ENCODE assay signal across 25 cellular contexts in the genomic region with DNA sequence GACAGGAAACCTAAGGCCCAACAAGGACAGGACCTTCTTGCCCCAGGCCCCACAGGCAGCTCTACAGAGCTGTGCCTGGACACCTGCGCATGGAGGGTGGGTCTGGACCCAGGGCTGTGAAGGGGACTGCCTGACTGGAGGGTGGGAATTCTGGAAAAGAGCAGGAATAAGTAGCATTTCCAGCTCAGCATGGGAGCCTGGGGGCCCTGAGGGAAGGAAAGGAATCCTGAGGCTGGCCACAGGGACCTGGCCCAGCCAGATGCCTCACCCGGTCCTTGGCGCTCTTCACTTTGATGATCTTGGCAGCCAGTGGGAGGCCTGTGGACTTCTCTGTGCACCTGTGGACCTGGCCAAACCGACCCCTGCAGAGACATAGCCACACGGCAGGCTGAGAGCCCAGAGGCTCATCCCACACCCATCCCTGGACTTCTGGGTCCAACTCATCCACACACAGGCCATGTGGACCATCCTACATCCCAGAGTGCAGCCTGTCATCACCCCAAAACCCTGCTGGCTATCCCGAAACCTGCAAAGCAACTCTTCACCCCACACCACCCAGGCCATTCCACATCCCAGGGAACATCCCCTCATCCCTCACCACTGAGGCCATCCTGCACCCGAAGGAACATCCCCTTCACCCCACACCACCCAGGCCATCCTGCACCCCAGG. TPM values are rescaled to one million over a fixed set of nuclear protein-coding genes. Genes with fewer than 3 reads are reported as not detected.
DNase-seq lines count a peak whose midpoint lies in the region; ATAC-seq and TF ChIP-seq lines count a peak whose summit lies in the region.
"Had no signal": no experiment of that assay in that cellular context is flagged by ENCODE, and none has a peak within 500 bp of the region (broad histone marks: within the 10 kb centered on the region; RNA-seq: fewer than 3 reads in every experiment).

No MANE protein-coding gene starts in this region.

- ATAC-seq in Right ventricle myocardium superior (ENCODE audit: poor library complexity) (no peak), right cardiac atrium (no peak)
- ATAC-seq in stimulated activated effector memory CD8-positive, alpha-beta T cell treated with anti-CD3 and anti-CD28 coated beads, Interleukin-12 subunit alpha, Interleukin-12 subunit beta, amount 100 ng/mL, for 72 hours = no peak
- ATAC-seq: CD8-positive, alpha-beta T cell; HCT116; PC-3 had no signal

- H3K4me3 Mint-ChIP-seq in osteocyte (ENCODE audit: unreplicated experiment) (no peak overlapping the region), CD14-positive monocyte (no peak overlapping the region)
- H3K4me3 Mint-ChIP-seq in stimulated activated effector memory CD8-positive, alpha-beta T cell treated with anti-CD3 and anti-CD28 coated beads, Interleukin-12 subunit alpha, Interleukin-12 subunit beta, amount 100 ng/mL, for 72 hours = no peak overlapping the region
- H3K4me3 Mint-ChIP-seq: CD8-positive, alpha-beta T cell had no signal

- H3K4me1 Mint-ChIP-seq in osteocyte (ENCODE audit: unreplicated experiment) (peaks cover 6% of the 10 kb centered on the region), CD14-positive monocyte (no peaks in the 10 kb centered on the region)
- H3K4me1 Mint-ChIP-seq in stimulated activated effector memory CD8-positive, alpha-beta T cell treated with anti-CD3 and anti-CD28 coated beads, Interleukin-12 subunit alpha, Interleukin-12 subunit beta, amount 100 ng/mL, for 72 hours = no peaks in the 10 kb centered on the region

- H3K27me3 ChIP-seq in cardiac muscle cell = no peaks in the 10 kb centered on the region
- no peaks in the 10 kb centered on the region for H3K27me3 ChIP-seq in right cardiac atrium (ENCODE audit: control insufficient read depth, insufficient read depth)
- H3K27me3 ChIP-seq: BLaER1 treated with 17β-estradiol and CSF1 and Interleukin-3, amounts not matched to agents 10 nM and 100 nM; MG63; SJSA1 had no signal

- intact Hi-C loops in Right ventricle myocardium superior (cut with DNase I) = no loop called here
- intact Hi-C loops in right cardiac atrium (cut with DNase I) = no loop called here
- intact Hi-C loops in CD14-positive monocyte (cut with micrococcal nuclease) = no loop called here

- H3K36me3 ChIP-seq in cardiac muscle cell = peaks cover 50% of the 10 kb centered on the region
- H3K36me3 ChIP-seq: BLaER1 treated with 17β-estradiol and CSF1 and Interleukin-3, amounts not matched to agents 10 nM and 100 nM; MG63; SJSA1 had no signal

- H3K27ac ChIP-seq in cardiac muscle cell (peak overlapping the region; percentile 76), right cardiac atrium (ENCODE audit: low read length) (peak overlapping the region; percentile 48)
- H3K27ac ChIP-seq: BLaER1 treated with 17β-estradiol and CSF1 and Interleukin-3, amounts not matched to agents 10 nM and 100 nM; SJSA1 had no signal

- no peaks in the 10 kb centered on the region for H3K36me3 Mint-ChIP-seq in osteocyte (ENCODE audit: unreplicated experiment)
- H3K36me3 Mint-ChIP-seq in CD14-positive monocyte = peaks cover 0 to 2% of the 10 kb centered on the region in 2 donors
- H3K36me3 Mint-ChIP-seq in stimulated activated effector memory CD8-positive, alpha-beta T cell treated with anti-CD3 and anti-CD28 coated beads, Interleukin-12 subunit alpha, Interleukin-12 subunit beta, amount 100 ng/mL, for 72 hours = peaks cover 6% of the 10 kb centered on the region
- H3K36me3 Mint-ChIP-seq: CD8-positive, alpha-beta T cell had no signal

- H3K4me3 ChIP-seq in cardiac muscle cell = no peak overlapping the region
- no peak overlapping the region for H3K4me3 ChIP-seq in right cardiac atrium (ENCODE audit: low read length)
- H3K4me3 ChIP-seq: BLaER1 treated with 17β-estradiol and CSF1 and Interleukin-3, amounts not matched to agents 10 nM and 100 nM; MG63; SJSA1 had no signal

- H3K27me3 Mint-ChIP-seq in osteocyte (ENCODE audit: unreplicated experiment) (no peaks in the 10 kb centered on the region), CD14-positive monocyte (ENCODE audit: low read depth in 3 of 3) (peaks cover 0 to 1% (median 0%) of the 10 kb centered on the region in 3 donors)

- H3K9me3 Mint-ChIP-seq in osteocyte (ENCODE audit: unreplicated experiment) = peaks cover 4% of the 10 kb centered on the region
- peaks cover 0 to 12% (median 4%) of the 10 kb centered on the region in 7 donors for H3K9me3 Mint-ChIP-seq in CD14-positive monocyte
- H3K9me3 Mint-ChIP-seq in stimulated activated effector memory CD8-positive, alpha-beta T cell treated with anti-CD3 and anti-CD28 coated beads, Interleukin-12 subunit alpha, Interleukin-12 subunit beta, amount 100 ng/mL, for 72 hours = no peaks in the 10 kb centered on the region

- no peaks in the 10 kb centered on the region for H3K9me3 ChIP-seq in cardiac muscle cell (ENCODE audit: low read depth)
- no peaks in the 10 kb centered on the region for H3K9me3 ChIP-seq in right cardiac atrium (ENCODE audit: control insufficient read depth, low read length)
- H3K9me3 ChIP-seq: Caco-2, MG63, SJSA1 had no signal

- 84% methylated on average over 7 of the region's 7 CpGs for WGBS in right cardiac atrium

- DNase-seq in cardiac muscle cell (ENCODE audit: low read depth in 1 of 2, low spot score in 1 of 2) (no peak), Right ventricle myocardium superior (no peak), AG20443 (ENCODE audit: low spot score) (peak; percentile 6), right cardiac atrium (no peak), osteocyte (ENCODE audit: extremely low spot score, unreplicated experiment) (peak; percentile 77), CD14-positive monocyte (ENCODE audit: low spot score) (no peak), A172 (ENCODE audit: low spot score) (no peak)
- DNase-seq in stimulated activated effector memory CD8-positive, alpha-beta T cell treated with anti-CD3 and anti-CD28 coated beads, Interleukin-12 subunit alpha, Interleukin-12 subunit beta, amount 100 ng/mL, for 72 hours (ENCODE audit: low spot score in 2 of 2) = no peak
- DNase-seq: AML-193; Caco-2; CD8-positive, alpha-beta T cell; DMS79 treated with DMSO at 0.1 percent for 48 hours; KG1; MG63; NCI-H1105 treated with DMSO at 0.1 percent for 48 hours; NCI-H146; NCI-H1930; NCI-H2107; NCI-H446; NCI-H524 treated with DMSO at 0.1 percent for 48 hours; NCI-H774; PC-3 had no signal

- H3K4me1 ChIP-seq in cardiac muscle cell (ENCODE audit: low read depth) (peaks cover 4% of the 10 kb centered on the region), right cardiac atrium (ENCODE audit: control insufficient read depth, insufficient read depth, low read length) (no peaks in the 10 kb centered on the region)
- H3K4me1 ChIP-seq: Caco-2 had no signal

- no peak overlapping the region for H3K27ac Mint-ChIP-seq in osteocyte (ENCODE audit: unreplicated experiment)
- no peak overlapping the region for H3K27ac Mint-ChIP-seq in CD14-positive monocyte
- H3K27ac Mint-ChIP-seq in stimulated activated effector memory CD8-positive, alpha-beta T cell treated with anti-CD3 and anti-CD28 coated beads, Interleukin-12 subunit alpha, Interleukin-12 subunit beta, amount 100 ng/mL, for 72 hours = no peak overlapping the region
- H3K27ac Mint-ChIP-seq: CD8-positive, alpha-beta T cell had no signal

- TF ChIP-seq CTCF in cardiac muscle cell (IDR thresholded peaks at IDR 0.05; ENCODE audit: low read depth, low read length) (no peak), osteocyte (IDR thresholded peaks at IDR 0.05) (no peak), CD14-positive monocyte (IDR thresholded peaks at IDR 0.05) (no peak)

RNA-seq across cellular contexts. Expression of gene MYLK3, which starts 18.7 kb away (rescaled TPM):
- 203 and 211 TPM in 2 replicates for total RNA-seq in cardiac muscle cell
- polyA plus RNA-seq in cardiac muscle cell = 57.5 and 57.8 TPM in 2 replicates
- 304 TPM for total RNA-seq in Right ventricle myocardium superior
- total RNA-seq in right cardiac atrium = 100 to 1,000 TPM; 285 to 543 (median 321) TPM
- 143 TPM for polyA plus RNA-seq in right cardiac atrium
- 0.24 and 0.42 TPM in 2 replicates for total RNA-seq in osteocyte
- not detected for polyA plus RNA-seq in CD14-positive monocyte
- 0.69 and 1.00 TPM in 2 replicates for total RNA-seq in A172 (2014; rRNA removed; shearing (Covaris generic))
- total RNA-seq: CD8-positive, alpha-beta T cell had no signal

RNA-seq across cellular contexts. Expression of gene ORC6, which starts 40.0 kb away (rescaled TPM):
- total RNA-seq in cardiac muscle cell (19.1 and 32.6 TPM in 2 replicates), Right ventricle myocardium superior (1.9 TPM), right cardiac atrium (1 to 10 TPM; 2.5 to 7.2 (median 4.6) TPM), osteocyte (8.5 and 8.8 TPM in 2 replicates)
- polyA plus RNA-seq in cardiac muscle cell (35.5 and 59.3 TPM in 2 replicates), right cardiac atrium (3.1 TPM), CD14-positive monocyte (under 1 TPM; 0.21 to 0.31 TPM)
- total RNA-seq in A172 (2014; rRNA removed; shearing (Covaris generic)) = 65.1 and 72.3 TPM in 2 replicates

RNA-seq across cellular contexts. Expression of gene VPS35, which starts 40.5 kb away (rescaled TPM):
- total RNA-seq in cardiac muscle cell (58.9 and 63.2 TPM in 2 replicates), Right ventricle myocardium superior (89.0 TPM), right cardiac atrium (10 to 100 TPM; 77.5 to 94.2 (median 84.9) TPM), osteocyte (103 and 109 TPM in 2 replicates)
- polyA plus RNA-seq in cardiac muscle cell (111 and 146 TPM in 2 replicates), right cardiac atrium (26.7 TPM), CD14-positive monocyte (100 to 1,000 TPM; 113 to 130 TPM)
- total RNA-seq in A172 (2014; rRNA removed; shearing (Covaris generic)) = 178 and 289 TPM in 2 replicates

Comparison
In these comparisons a context has a peak if more than half of its experiments do, and no peak if none do; other contexts are left out.
1. DNase-seq: peak in AG20443 (single experiment) and osteocyte (single experiment); none in cardiac muscle cell (0 of 2), Right ventricle myocardium superior (single experiment), right cardiac atrium (0 of 3), CD14-positive monocyte (single experiment), A172 (single experiment) and stimulated activated effector memory CD8-positive, alpha-beta T cell treated with anti-CD3 and anti-CD28 coated beads, Interleukin-12 subunit alpha, Interleukin-12 subunit beta, amount 100 ng/mL, for 72 hours (0 of 2).
2. RNA of gene MYLK3, which starts 18.7 kb away (total RNA-seq): 285 to 543 TPM in right cardiac atrium, 304 TPM in Right ventricle myocardium superior (single experiment) and 203 to 211 TPM in cardiac muscle cell; 0.69 to 1.00 TPM in A172 and 0.24 to 0.42 TPM in osteocyte; every median in the first group is over 100 times any median in the second.